Comparison of ENCODE assay signal across 18 cellular contexts in genomic region chr5:134103998-134104612, GRCh38. TPM values are rescaled to one million over a fixed set of nuclear protein-coding genes. Genes with fewer than 3 reads are reported as not detected.
DNase-seq lines count a peak whose midpoint lies in the region; FAIRE-seq and TF ChIP-seq lines count a peak whose summit lies in the region.
"Had no signal": no experiment of that assay in that cellular context is flagged by ENCODE, and none has a peak within 500 bp of the region (broad histone marks: within the 10 kb centered on the region; RNA-seq: fewer than 3 reads in every experiment).

No MANE protein-coding gene starts in this region.

- H3K9ac ChIP-seq in kidney (ENCODE audit: low read length in 2 of 2), result no peak overlapping the region

- DNase-seq in stimulated activated CD4-positive, alpha-beta T cell treated with anti-CD3 and anti-CD28 coated beads, Interleukin-15, amount 100 ng/mL, for 24 hours, result peak; percentile 60
- DNase-seq in stimulated activated CD4-positive, alpha-beta T cell treated with anti-CD3 and anti-CD28 coated beads, Interleukin-4, amount 100 ng/mL, for 4 hours, result no peak
- DNase-seq in activated CD4-positive, alpha-beta memory T cell treated with anti-CD3 and anti-CD28 coated beads for 36 hours, result peak; percentile 81
- DNase-seq in kidney, result peak; percentile 45
- no peak for DNase-seq in RKO (ENCODE audit: low spot score)
- no peak for DNase-seq in GM19238 (ENCODE audit: insufficient read length, low spot score)
- no peak for DNase-seq in NCI-H1694 treated with DMSO at 0.1 percent for 48 hours (lab: John Stamatoyannopoulos, UW)
- DNase-seq: caudate nucleus, DMS79 treated with DMSO at 0.1 percent for 48 hours, foreskin melanocyte, mammary epithelial cell, NCI-H187 treated with DMSO at 0.1 percent for 48 hours, NCI-H524, PC-3, sigmoid colon, substantia nigra had no signal

- H3K4me3 Mint-ChIP-seq in activated CD4-positive, alpha-beta memory T cell treated with anti-CD3 and anti-CD28 coated beads for 36 hours, result peak overlapping the region; percentile 63

- H3K9me3 Mint-ChIP-seq in activated CD4-positive, alpha-beta memory T cell treated with anti-CD3 and anti-CD28 coated beads for 36 hours, result no peaks in the 10 kb centered on the region

- H3K27ac Mint-ChIP-seq in activated CD4-positive, alpha-beta memory T cell treated with anti-CD3 and anti-CD28 coated beads for 36 hours, result peak overlapping the region; percentile 87

- no peaks in the 10 kb centered on the region for H3K36me3 ChIP-seq in kidney (ENCODE audit: control insufficient read depth in 1 of 2, insufficient read depth in 2 of 2, low read length in 2 of 2)
- no peaks in the 10 kb centered on the region for H3K36me3 ChIP-seq in thymus (ENCODE audit: control insufficient read depth, insufficient read depth)
- H3K36me3 ChIP-seq: neutrophil, sigmoid colon had no signal

- no peak overlapping the region for H3K27ac ChIP-seq in kidney (ENCODE audit: low read depth in 2 of 2, low read length in 2 of 2)
- H3K27ac ChIP-seq in thymus (ENCODE audit: low read depth), result peak overlapping the region; percentile 92
- H3K27ac ChIP-seq: neutrophil, sigmoid colon had no signal

- H3K27me3 Mint-ChIP-seq in activated CD4-positive, alpha-beta memory T cell treated with anti-CD3 and anti-CD28 coated beads for 36 hours, result peaks cover 4% of the 10 kb centered on the region

- H3K36me3 Mint-ChIP-seq in activated CD4-positive, alpha-beta memory T cell treated with anti-CD3 and anti-CD28 coated beads for 36 hours, result no peaks in the 10 kb centered on the region

- intact Hi-C loops in activated CD4-positive, alpha-beta memory T cell treated with anti-CD3 and anti-CD28 coated beads for 36 hours (cut with micrococcal nuclease), result loop anchor here (1.0 to 2.0 kb wide), 2 partner anchors 8 to 65 kb away; no protein-coding TSS in a partner anchor
- intact Hi-C loops in kidney (cut with DNase I), result no loop called here

- H3K9me3 ChIP-seq in kidney (ENCODE audit: control insufficient read depth in 1 of 2, low read length in 2 of 2) (no peaks in the 10 kb centered on the region), thymus (ENCODE audit: control insufficient read depth) (no peaks in the 10 kb centered on the region)
- H3K9me3 ChIP-seq: neutrophil, sigmoid colon had no signal

- H3K4me1 ChIP-seq in kidney (ENCODE audit: control insufficient read depth in 1 of 2, insufficient read depth in 1 of 2, low read depth in 1 of 2, low read length in 2 of 2), result peaks cover 0 to 6% of the 10 kb centered on the region in 2 donors
- H3K4me1 ChIP-seq in thymus (ENCODE audit: control insufficient read depth, insufficient read depth, low read length), result peaks cover 82% of the 10 kb centered on the region

- TF ChIP-seq CTCF in kidney (IDR thresholded peaks at IDR 0.05; ENCODE audit: borderline replicate concordance, extremely low read depth, insufficient read depth), result no peak

- POLR2A ChIA-PET in activated CD4-positive, alpha-beta memory T cell treated with anti-CD3 and anti-CD28 coated beads for 36 hours (lab: Charles Lee), result interaction anchor here (0.8 to 3.7 kb wide), 5 partner anchors 9 to 36 kb away, joined by 3 to 23 read pairs (median 4); partner anchors contain the start of gene TCF7

- peaks cover 76% of the 10 kb centered on the region for H3K4me1 Mint-ChIP-seq in activated CD4-positive, alpha-beta memory T cell treated with anti-CD3 and anti-CD28 coated beads for 36 hours (ENCODE audit: low read depth)

- FAIRE-seq in kidney (lab: Jason Lieb, UNC), result no peak

- no peaks in the 10 kb centered on the region for H3K27me3 ChIP-seq in thymus (ENCODE audit: control insufficient read depth, insufficient read depth)
- H3K27me3 ChIP-seq: neutrophil, sigmoid colon had no signal

- WGBS in thymus, result 91% methylated on average over 11 of the region's 11 CpGs

- H3K4me3 ChIP-seq in kidney (ENCODE audit: low read length in 2 of 2) (no peak overlapping the region), thymus (ENCODE audit: low read length) (peak overlapping the region; percentile 18)
- H3K4me3 ChIP-seq: sigmoid colon had no signal

- CTCF ChIA-PET in activated CD4-positive, alpha-beta memory T cell treated with anti-CD3 and anti-CD28 coated beads for 36 hours (lab: Charles Lee), result interaction anchor here (1.0 to 5.8 kb wide), 11 partner anchors 9 to 68 kb away, joined by 3 to 136 read pairs (median 31); partner anchors contain the start of gene TCF7

RNA-seq across cellular contexts. Expression of gene TCF7, which starts 10.4 kb away (rescaled TPM):
- total RNA-seq in activated CD4-positive, alpha-beta memory T cell treated with anti-CD3 and anti-CD28 coated beads for 36 hours, result 10 to 100 TPM; 59.3 to 65.6 TPM
- total RNA-seq in kidney, result 15.6 TPM
- 1.2 TPM for polyA plus RNA-seq in kidney (ENCODE audit: insufficient read depth, low read depth, low replicate concordance)
- polyA plus RNA-seq in thymus, result 247 TPM

Comparison
In these comparisons a context has a peak if more than half of its experiments do, and no peak if none do; other contexts are left out.
1. DNase-seq: peak in stimulated activated CD4-positive, alpha-beta T cell treated with anti-CD3 and anti-CD28 coated beads, Interleukin-15, amount 100 ng/mL, for 24 hours (single experiment), activated CD4-positive, alpha-beta memory T cell treated with anti-CD3 and anti-CD28 coated beads for 36 hours (single experiment) and kidney (single experiment); none in stimulated activated CD4-positive, alpha-beta T cell treated with anti-CD3 and anti-CD28 coated beads, Interleukin-4, amount 100 ng/mL, for 4 hours (0 of 2), RKO (single experiment), GM19238 (single experiment) and NCI-H1694 treated with DMSO at 0.1 percent for 48 hours (single experiment).